8 cellular contexts compared by ENCODE assay signal in the genomic region with DNA sequence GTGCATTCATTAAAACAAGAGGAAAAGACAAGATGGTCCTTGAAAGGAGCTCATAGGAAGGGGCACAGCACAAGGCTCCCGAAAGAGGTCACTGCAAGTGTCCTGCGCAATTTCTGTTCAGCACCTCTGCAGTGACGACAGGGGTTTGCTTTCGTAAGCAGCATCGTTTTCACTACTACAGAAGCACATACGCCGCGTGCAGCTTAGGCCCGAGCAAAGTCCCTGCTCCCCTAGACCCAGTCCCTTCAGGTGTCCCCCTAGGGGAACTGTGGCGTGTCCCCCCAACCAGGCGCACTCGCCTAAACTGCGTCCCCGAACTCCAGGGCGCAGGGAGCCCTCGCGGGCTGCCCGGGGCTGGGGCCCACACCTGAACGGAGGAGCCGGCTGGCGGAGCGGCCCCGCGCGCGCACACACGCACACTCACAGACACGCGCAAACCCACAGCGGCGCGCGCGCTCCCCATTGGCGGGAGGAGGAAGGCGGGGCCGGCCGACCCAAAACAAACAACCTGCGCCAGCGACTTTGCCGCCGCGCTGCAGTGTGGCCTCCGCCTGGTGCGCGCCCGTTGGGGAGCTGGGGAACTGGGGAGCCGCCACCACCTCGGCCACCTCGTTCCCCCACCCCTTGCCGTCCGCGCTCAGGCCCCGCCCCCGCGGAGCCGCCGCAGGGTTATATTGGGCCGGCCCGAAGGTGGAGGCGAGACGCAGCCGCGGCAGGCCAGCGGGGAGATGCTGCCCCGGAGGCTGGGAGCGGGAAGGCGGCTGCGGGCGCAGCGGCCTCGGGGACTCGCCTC. TPM values are rescaled to one million over a fixed set of nuclear protein-coding genes. Genes with fewer than 3 reads are reported as not detected.
DNase-seq lines count a peak whose midpoint lies in the region; ATAC-seq, FAIRE-seq and TF ChIP-seq lines count a peak whose summit lies in the region.

A gene with protein sequence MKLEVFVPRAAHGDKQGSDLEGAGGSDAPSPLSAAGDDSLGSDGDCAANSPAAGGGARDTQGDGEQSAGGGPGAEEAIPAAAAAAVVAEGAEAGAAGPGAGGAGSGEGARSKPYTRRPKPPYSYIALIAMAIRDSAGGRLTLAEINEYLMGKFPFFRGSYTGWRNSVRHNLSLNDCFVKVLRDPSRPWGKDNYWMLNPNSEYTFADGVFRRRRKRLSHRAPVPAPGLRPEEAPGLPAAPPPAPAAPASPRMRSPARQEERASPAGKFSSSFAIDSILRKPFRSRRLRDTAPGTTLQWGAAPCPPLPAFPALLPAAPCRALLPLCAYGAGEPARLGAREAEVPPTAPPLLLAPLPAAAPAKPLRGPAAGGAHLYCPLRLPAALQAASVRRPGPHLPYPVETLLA (plus strand): TSS at position 699 of the 793 bp plus-strand sequence. CDS start 607 bp downstream, outside the sequence.

- no peak for TF ChIP-seq POLR2A in H54 (IDR thresholded peaks at IDR 0.05; ENCODE audit: low read depth, low read length)

- peaks cover 8% of the 10 kb centered on the region for H3K9me3 Mint-ChIP-seq in GM23338
- no peaks in the 10 kb centered on the region for H3K9me3 Mint-ChIP-seq in activated T-helper 2 cell treated with anti-CD3 and anti-CD28 coated beads, Interferon-gamma antibody, Interleukin-2, Interleukin-4, amounts not matched to agents 10 μg/mL and 5 μg/mL and 100 μg/mL, durations not matched to agents 14 hours and 24 hours and 36 hours

- intact Hi-C loops in activated T-helper 2 cell treated with anti-CD3 and anti-CD28 coated beads, Interferon-gamma antibody, Interleukin-2, Interleukin-4, amounts not matched to agents 10 μg/mL and 5 μg/mL and 100 μg/mL, durations not matched to agents 14 hours and 24 hours and 36 hours (cut with micrococcal nuclease): loop anchor here (1.0 to 5.0 kb wide), 4 partner anchors 68 to 514 kb away; a partner anchor contains a TSS
- intact Hi-C loops in heart right ventricle (cut with DNase I): no loop called here

- H3K4me3 ChIP-seq in GM23338: peak within 1 kb of the TSS; percentile 67
- H3K4me3 ChIP-seq in heart right ventricle: peak within 1 kb of the TSS; percentile 18 to 50 (median 42)

- peaks cover 20% of the 10 kb centered on the region for H3K4me1 Mint-ChIP-seq in GM23338
- peaks cover 9% of the 10 kb centered on the region for H3K4me1 Mint-ChIP-seq in activated T-helper 2 cell treated with anti-CD3 and anti-CD28 coated beads, Interferon-gamma antibody, Interleukin-2, Interleukin-4, amounts not matched to agents 10 μg/mL and 5 μg/mL and 100 μg/mL, durations not matched to agents 14 hours and 24 hours and 36 hours (ENCODE audit: low read depth)

- no peaks in the 10 kb centered on the region for H3K36me3 ChIP-seq in GM23338 (ENCODE audit: insufficient read depth)
- H3K36me3 ChIP-seq in heart right ventricle: no peaks in the 10 kb centered on the region

- 0 to 1% methylated on average over 73 of the region's 73 CpGs for WGBS in heart right ventricle, 2 donors

- H3K27ac ChIP-seq in GM23338 (ENCODE audit: low read depth): no peak within 1 kb of the TSS
- no peak within 1 kb of the TSS for H3K27ac ChIP-seq in heart right ventricle

- no peak for FAIRE-seq in H54 (lab: Jason Lieb, UNC)

- H3K27me3 Mint-ChIP-seq in GM23338 (ENCODE audit: insufficient read depth, low read depth, poor library complexity): peaks cover 81% of the 10 kb centered on the region
- peaks cover 73% of the 10 kb centered on the region for H3K27me3 Mint-ChIP-seq in activated T-helper 2 cell treated with anti-CD3 and anti-CD28 coated beads, Interferon-gamma antibody, Interleukin-2, Interleukin-4, amounts not matched to agents 10 μg/mL and 5 μg/mL and 100 μg/mL, durations not matched to agents 14 hours and 24 hours and 36 hours (ENCODE audit: low read depth)

- peaks cover 6% of the 10 kb centered on the region; the same call in 1 of the 2 replicates for H3F3A ChIP-seq in GM23338 (replicated peaks; ENCODE audit: low read depth)

- peak within 1 kb of the TSS; percentile 91 for H3K4me2 ChIP-seq in GM23338

- no peaks in the 10 kb centered on the region; the same call in 2 of the 3 replicates for H3K36me3 Mint-ChIP-seq in GM23338 (ENCODE audit: low read depth)
- no peaks in the 10 kb centered on the region for H3K36me3 Mint-ChIP-seq in activated T-helper 2 cell treated with anti-CD3 and anti-CD28 coated beads, Interferon-gamma antibody, Interleukin-2, Interleukin-4, amounts not matched to agents 10 μg/mL and 5 μg/mL and 100 μg/mL, durations not matched to agents 14 hours and 24 hours and 36 hours (ENCODE audit: low read depth)

- DNase-seq in 8988T (peak; percentile 89), GM23338 (ENCODE audit: low spot score) (peak; percentile 77), heart right ventricle (no peak), renal cortical epithelial cell (ENCODE audit: low read depth) (peak; percentile 54), NCI-H2196 (lab: John Stamatoyannopoulos, UW; ENCODE audit: unreplicated experiment) (no peak), HUDEP-2 (lab: John Stamatoyannopoulos, UW; ENCODE audit: unreplicated experiment in 76 of 76) (no peak), H54 (ENCODE audit: insufficient read length, low spot score) (no peak)
- DNase-seq in activated T-helper 2 cell treated with anti-CD3 and anti-CD28 coated beads, Interferon-gamma antibody, Interleukin-2, Interleukin-4, amounts not matched to agents 10 μg/mL and 5 μg/mL and 100 μg/mL, durations not matched to agents 14 hours and 24 hours and 36 hours (ENCODE audit: low spot score): no peak

- H3K4me3 Mint-ChIP-seq in GM23338: peak within 1 kb of the TSS; percentile 74
- peak within 1 kb of the TSS; percentile 67 for H3K4me3 Mint-ChIP-seq in activated T-helper 2 cell treated with anti-CD3 and anti-CD28 coated beads, Interferon-gamma antibody, Interleukin-2, Interleukin-4, amounts not matched to agents 10 μg/mL and 5 μg/mL and 100 μg/mL, durations not matched to agents 14 hours and 24 hours and 36 hours (ENCODE audit: low read depth)

- no peak within 1 kb of the TSS for H3K27ac Mint-ChIP-seq in GM23338
- peak within 1 kb of the TSS; percentile 42 for H3K27ac Mint-ChIP-seq in activated T-helper 2 cell treated with anti-CD3 and anti-CD28 coated beads, Interferon-gamma antibody, Interleukin-2, Interleukin-4, amounts not matched to agents 10 μg/mL and 5 μg/mL and 100 μg/mL, durations not matched to agents 14 hours and 24 hours and 36 hours

- H3K4me1 ChIP-seq in GM23338 (ENCODE audit: insufficient read depth) (peaks cover 24% of the 10 kb centered on the region), heart right ventricle (peaks cover 0 to 36% (median 26%) of the 10 kb centered on the region in 9 donors)

- ATAC-seq in GM23338: peak; percentile 59
- ATAC-seq in heart right ventricle: peak in 5 of 8 donors; percentile 25 to 65 (median 44)

- peaks cover 20% of the 10 kb centered on the region for H4K20me1 ChIP-seq in GM23338 (replicated peaks; ENCODE audit: insufficient read depth)

- TF ChIP-seq CTCF in GM23338 (conservative IDR thresholded peaks at IDR 0.05; ENCODE audit: low read depth in 2 of 2) (no peak), heart right ventricle (IDR thresholded peaks at IDR 0.05) (no peak)

- no peaks in the 10 kb centered on the region for H3K9me3 ChIP-seq in heart right ventricle

- no peaks in the 10 kb centered on the region for H3K79me2 ChIP-seq in GM23338 (replicated peaks; ENCODE audit: insufficient read depth)

- H3K9me2 ChIP-seq in GM23338 (ENCODE audit: insufficient read depth): no peaks in the 10 kb centered on the region

- peak within 1 kb of the TSS; percentile 84 for H2AFZ ChIP-seq in GM23338

- H3K27me3 ChIP-seq in GM23338 (ENCODE audit: insufficient read depth) (peaks cover 96% of the 10 kb centered on the region), heart right ventricle (peaks cover 25 to 97% (median 89%) of the 10 kb centered on the region in 7 donors)

TF ChIP-seq in GM23338, 12 proteins besides CTCF, POLR2A, EP300 and RAD21 (continues in another document):
- TF ChIP-seq STAT1 (IDR thresholded peaks at IDR 0.05; ENCODE audit: unreplicated experiment): no peak
- TF ChIP-seq, protein P1, sequence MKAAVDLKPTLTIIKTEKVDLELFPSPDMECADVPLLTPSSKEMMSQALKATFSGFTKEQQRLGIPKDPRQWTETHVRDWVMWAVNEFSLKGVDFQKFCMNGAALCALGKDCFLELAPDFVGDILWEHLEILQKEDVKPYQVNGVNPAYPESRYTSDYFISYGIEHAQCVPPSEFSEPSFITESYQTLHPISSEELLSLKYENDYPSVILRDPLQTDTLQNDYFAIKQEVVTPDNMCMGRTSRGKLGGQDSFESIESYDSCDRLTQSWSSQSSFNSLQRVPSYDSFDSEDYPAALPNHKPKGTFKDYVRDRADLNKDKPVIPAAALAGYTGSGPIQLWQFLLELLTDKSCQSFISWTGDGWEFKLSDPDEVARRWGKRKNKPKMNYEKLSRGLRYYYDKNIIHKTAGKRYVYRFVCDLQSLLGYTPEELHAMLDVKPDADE (IDR thresholded peaks at IDR 0.05): no peak
- no peak for TF ChIP-seq CREB1 (CRISPR knock-in tag; IDR thresholded peaks at IDR 0.05; ENCODE audit: low read depth)

RNA-seq across cellular contexts. Expression of the gene that starts here (rescaled TPM):
- total RNA-seq in GM23338 (2014; rRNA removed; shearing (Covaris generic)): not detected in 2 replicates
- polyA plus RNA-seq in GM23338 (2016; fragmentation: Nextera tagmentation; extraction: Ambion mirVana): not detected in 2 replicates
- not detected in 2 replicates for total RNA-seq in activated T-helper 2 cell treated with anti-CD3 and anti-CD28 coated beads, Interferon-gamma antibody, Interleukin-2, Interleukin-4, amounts not matched to agents 10 μg/mL and 5 μg/mL and 100 μg/mL, durations not matched to agents 14 hours and 24 hours and 36 hours
- total RNA-seq in heart right ventricle: not detected
- not detected for polyA plus RNA-seq in heart right ventricle
- total RNA-seq in renal cortical epithelial cell: 0.52 and 0.65 TPM in 2 replicates

Comparison
In these comparisons a context has a peak if more than half of its experiments do, and no peak if none do; other contexts are left out.
1. Peak in DNase-seq, ATAC-seq, H3K4me3 ChIP-seq and H3K4me2 ChIP-seq in GM23338; RNA of the gene not detected or under 1 TPM.
2. Peak in ATAC-seq and H3K4me3 ChIP-seq in heart right ventricle; RNA of the gene not detected or under 1 TPM.
3. Peak in DNase-seq in renal cortical epithelial cell; RNA of the gene not detected or under 1 TPM.